In the genomic region with DNA sequence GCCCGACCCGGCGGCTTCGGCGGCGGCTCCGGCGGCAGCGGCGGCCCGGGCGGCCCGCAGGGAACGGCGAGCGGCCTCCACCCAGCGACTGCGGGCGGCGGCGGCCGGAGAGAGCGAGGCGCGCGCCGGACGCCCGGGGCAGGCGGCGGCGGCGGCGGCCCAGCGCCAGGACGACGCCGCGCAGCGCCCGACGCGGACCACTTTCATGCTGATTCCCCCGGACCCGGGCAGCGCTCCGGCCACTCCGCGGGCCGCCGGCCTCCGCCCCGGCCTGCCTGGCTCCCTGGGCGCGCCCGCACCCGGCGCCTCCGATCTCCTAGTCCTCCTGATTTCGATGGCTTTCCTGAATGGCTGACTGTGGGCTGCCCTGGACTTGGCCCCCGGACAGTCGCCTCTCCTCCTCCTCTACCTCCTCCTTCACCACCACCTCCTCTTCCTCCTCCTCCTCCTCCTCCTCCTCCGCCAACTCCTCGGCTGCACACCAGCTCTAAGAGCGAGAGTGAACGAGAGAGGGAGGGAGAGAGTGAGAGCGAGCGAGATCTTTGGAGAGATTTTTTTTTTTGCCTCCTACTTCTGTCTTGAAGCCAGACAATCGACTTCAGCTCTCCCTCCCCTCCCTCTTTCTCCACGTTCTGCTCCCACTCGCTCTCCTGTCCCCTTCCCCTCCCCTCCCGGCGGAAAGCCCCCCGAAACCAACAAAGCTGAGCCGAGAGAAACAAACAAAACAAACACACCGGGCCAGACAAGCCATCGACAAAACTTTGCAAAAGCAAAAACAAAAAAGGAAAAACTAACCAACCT, we compare ENCODE assay signal across 1 cellular context.
TF ChIP-seq lines count a peak whose summit lies in the region.

No MANE protein-coding gene starts in this region.

TF ChIP-seq in HEK293, 187 proteins besides CTCF, POLR2A, EP300 and RAD21 (continued from another document):
- TF ChIP-seq, protein P1, sequence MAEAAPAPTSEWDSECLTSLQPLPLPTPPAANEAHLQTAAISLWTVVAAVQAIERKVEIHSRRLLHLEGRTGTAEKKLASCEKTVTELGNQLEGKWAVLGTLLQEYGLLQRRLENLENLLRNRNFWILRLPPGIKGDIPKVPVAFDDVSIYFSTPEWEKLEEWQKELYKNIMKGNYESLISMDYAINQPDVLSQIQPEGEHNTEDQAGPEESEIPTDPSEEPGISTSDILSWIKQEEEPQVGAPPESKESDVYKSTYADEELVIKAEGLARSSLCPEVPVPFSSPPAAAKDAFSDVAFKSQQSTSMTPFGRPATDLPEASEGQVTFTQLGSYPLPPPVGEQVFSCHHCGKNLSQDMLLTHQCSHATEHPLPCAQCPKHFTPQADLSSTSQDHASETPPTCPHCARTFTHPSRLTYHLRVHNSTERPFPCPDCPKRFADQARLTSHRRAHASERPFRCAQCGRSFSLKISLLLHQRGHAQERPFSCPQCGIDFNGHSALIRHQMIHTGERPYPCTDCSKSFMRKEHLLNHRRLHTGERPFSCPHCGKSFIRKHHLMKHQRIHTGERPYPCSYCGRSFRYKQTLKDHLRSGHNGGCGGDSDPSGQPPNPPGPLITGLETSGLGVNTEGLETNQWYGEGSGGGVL (tag by site-specific recombination; IDR thresholded peaks at IDR 0.05) = peak; percentile 38; the same call in 1 of the 2 replicates
- TF ChIP-seq PRDM1 (tag by site-specific recombination; IDR thresholded peaks at IDR 0.05) = peak; percentile 98
- no peak for TF ChIP-seq ZIC2 (tag by site-specific recombination; IDR thresholded peaks at IDR 0.05)
- no peak for TF ChIP-seq ZNF560 (tag by site-specific recombination; IDR thresholded peaks at IDR 0.05; ENCODE audit: borderline replicate concordance)
- peak; percentile 33; the same call in 1 of the 2 replicates for TF ChIP-seq ZFP37 (tag by site-specific recombination; IDR thresholded peaks at IDR 0.05)
- TF ChIP-seq, protein P2, sequence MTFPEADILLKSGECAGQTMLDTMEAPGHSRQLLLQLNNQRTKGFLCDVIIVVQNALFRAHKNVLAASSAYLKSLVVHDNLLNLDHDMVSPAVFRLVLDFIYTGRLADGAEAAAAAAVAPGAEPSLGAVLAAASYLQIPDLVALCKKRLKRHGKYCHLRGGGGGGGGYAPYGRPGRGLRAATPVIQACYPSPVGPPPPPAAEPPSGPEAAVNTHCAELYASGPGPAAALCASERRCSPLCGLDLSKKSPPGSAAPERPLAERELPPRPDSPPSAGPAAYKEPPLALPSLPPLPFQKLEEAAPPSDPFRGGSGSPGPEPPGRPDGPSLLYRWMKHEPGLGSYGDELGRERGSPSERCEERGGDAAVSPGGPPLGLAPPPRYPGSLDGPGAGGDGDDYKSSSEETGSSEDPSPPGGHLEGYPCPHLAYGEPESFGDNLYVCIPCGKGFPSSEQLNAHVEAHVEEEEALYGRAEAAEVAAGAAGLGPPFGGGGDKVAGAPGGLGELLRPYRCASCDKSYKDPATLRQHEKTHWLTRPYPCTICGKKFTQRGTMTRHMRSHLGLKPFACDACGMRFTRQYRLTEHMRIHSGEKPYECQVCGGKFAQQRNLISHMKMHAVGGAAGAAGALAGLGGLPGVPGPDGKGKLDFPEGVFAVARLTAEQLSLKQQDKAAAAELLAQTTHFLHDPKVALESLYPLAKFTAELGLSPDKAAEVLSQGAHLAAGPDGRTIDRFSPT (tag by site-specific recombination; IDR thresholded peaks at IDR 0.05) = 0 out of 2 replicates have a peak, but pooled peaks have one; percentile 20
- TF ChIP-seq GLI4 (tag by site-specific recombination; IDR thresholded peaks at IDR 0.05) = no peak
- no peak for TF ChIP-seq ZNF621 (tag by site-specific recombination; IDR thresholded peaks at IDR 0.05)
- TF ChIP-seq SETDB1 (IDR thresholded peaks at IDR 0.05; ENCODE audit: insufficient read length, low read length) = no peak
- TF ChIP-seq ZBTB8A (tag by site-specific recombination; IDR thresholded peaks at IDR 0.05) = peak; percentile 64
- TF ChIP-seq ZNF501 (tag by site-specific recombination; IDR thresholded peaks at IDR 0.05) = peak; percentile 55; the same call in 1 of the 2 replicates
- TF ChIP-seq ZNF146 (tag by site-specific recombination; IDR thresholded peaks at IDR 0.05) = peak; percentile 43; the same call in 1 of the 2 replicates
- peak; percentile 96 for TF ChIP-seq ZNF596 (tag by site-specific recombination; IDR thresholded peaks at IDR 0.05)
- TF ChIP-seq MZF1 (tag by site-specific recombination; IDR thresholded peaks at IDR 0.05; ENCODE audit: borderline replicate concordance) = no peak
- TF ChIP-seq ZBTB20 (tag by site-specific recombination; IDR thresholded peaks at IDR 0.05) = peak; percentile 51
- TF ChIP-seq, protein P3, sequence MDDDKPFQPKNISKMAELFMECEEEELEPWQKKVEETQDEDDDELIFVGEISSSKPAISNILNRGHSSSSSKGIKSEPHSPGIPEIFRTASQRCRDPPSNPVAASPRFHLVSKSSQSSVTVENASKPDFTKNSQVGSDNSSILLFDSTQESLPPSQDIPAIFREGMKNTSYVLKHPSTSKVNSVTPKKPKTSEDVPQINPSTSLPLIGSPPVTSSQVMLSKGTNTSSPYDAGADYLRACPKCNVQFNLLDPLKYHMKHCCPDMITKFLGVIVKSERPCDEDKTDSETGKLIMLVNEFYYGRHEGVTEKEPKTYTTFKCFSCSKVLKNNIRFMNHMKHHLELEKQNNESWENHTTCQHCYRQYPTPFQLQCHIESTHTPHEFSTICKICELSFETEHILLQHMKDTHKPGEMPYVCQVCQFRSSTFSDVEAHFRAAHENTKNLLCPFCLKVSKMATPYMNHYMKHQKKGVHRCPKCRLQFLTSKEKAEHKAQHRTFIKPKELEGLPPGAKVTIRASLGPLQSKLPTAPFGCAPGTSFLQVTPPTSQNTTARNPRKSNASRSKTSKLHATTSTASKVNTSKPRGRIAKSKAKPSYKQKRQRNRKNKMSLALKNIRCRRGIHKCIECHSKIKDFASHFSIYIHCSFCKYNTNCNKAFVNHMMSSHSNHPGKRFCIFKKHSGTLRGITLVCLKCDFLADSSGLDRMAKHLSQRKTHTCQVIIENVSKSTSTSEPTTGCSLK (tag by site-specific recombination; IDR thresholded peaks at IDR 0.05) = no peak
- peak; percentile 100 for TF ChIP-seq EGR2 (tag by site-specific recombination; IDR thresholded peaks at IDR 0.05; ENCODE audit: low read depth)
- TF ChIP-seq, protein P4, sequence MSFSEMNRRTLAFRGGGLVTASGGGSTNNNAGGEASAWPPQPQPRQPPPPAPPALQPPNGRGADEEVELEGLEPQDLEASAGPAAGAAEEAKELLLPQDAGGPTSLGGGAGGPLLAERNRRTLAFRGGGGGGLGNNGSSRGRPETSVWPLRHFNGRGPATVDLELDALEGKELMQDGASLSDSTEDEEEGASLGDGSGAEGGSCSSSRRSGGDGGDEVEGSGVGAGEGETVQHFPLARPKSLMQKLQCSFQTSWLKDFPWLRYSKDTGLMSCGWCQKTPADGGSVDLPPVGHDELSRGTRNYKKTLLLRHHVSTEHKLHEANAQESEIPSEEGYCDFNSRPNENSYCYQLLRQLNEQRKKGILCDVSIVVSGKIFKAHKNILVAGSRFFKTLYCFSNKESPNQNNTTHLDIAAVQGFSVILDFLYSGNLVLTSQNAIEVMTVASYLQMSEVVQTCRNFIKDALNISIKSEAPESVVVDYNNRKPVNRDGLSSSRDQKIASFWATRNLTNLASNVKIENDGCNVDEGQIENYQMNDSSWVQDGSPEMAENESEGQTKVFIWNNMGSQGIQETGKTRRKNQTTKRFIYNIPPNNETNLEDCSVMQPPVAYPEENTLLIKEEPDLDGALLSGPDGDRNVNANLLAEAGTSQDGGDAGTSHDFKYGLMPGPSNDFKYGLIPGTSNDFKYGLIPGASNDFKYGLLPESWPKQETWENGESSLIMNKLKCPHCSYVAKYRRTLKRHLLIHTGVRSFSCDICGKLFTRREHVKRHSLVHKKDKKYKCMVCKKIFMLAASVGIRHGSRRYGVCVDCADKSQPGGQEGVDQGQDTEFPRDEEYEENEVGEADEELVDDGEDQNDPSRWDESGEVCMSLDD (tag by site-specific recombination; IDR thresholded peaks at IDR 0.05) = peak; percentile 61; the same call in 1 of the 2 replicates
- TF ChIP-seq ZBTB17 (tag by site-specific recombination; IDR thresholded peaks at IDR 0.05) = peak; percentile 39
- TF ChIP-seq ZNF24 (tag by site-specific recombination; IDR thresholded peaks at IDR 0.05) = no peak
- no peak for TF ChIP-seq ZNF76 (tag by site-specific recombination; IDR thresholded peaks at IDR 0.05; ENCODE audit: borderline replicate concordance, low read depth)
- TF ChIP-seq, protein P5, sequence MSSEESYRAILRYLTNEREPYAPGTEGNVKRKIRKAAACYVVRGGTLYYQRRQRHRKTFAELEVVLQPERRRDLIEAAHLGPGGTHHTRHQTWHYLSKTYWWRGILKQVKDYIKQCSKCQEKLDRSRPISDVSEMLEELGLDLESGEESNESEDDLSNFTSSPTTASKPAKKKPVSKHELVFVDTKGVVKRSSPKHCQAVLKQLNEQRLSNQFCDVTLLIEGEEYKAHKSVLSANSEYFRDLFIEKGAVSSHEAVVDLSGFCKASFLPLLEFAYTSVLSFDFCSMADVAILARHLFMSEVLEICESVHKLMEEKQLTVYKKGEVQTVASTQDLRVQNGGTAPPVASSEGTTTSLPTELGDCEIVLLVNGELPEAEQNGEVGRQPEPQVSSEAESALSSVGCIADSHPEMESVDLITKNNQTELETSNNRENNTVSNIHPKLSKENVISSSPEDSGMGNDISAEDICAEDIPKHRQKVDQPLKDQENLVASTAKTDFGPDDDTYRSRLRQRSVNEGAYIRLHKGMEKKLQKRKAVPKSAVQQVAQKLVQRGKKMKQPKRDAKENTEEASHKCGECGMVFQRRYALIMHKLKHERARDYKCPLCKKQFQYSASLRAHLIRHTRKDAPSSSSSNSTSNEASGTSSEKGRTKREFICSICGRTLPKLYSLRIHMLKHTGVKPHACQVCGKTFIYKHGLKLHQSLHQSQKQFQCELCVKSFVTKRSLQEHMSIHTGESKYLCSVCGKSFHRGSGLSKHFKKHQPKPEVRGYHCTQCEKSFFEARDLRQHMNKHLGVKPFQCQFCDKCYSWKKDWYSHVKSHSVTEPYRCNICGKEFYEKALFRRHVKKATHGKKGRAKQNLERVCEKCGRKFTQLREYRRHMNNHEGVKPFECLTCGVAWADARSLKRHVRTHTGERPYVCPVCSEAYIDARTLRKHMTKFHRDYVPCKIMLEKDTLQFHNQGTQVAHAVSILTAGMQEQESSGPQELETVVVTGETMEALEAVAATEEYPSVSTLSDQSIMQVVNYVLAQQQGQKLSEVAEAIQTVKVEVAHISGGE (tag by site-specific recombination; conservative IDR thresholded peaks at IDR 0.05; ENCODE audit: low read depth) = peak; percentile 15; the same call in 1 of the 2 replicates
- peak; percentile 98 for TF ChIP-seq ZFHX2 (tag by site-specific recombination; conservative IDR thresholded peaks at IDR 0.05)
- TF ChIP-seq MYNN (tag by site-specific recombination; IDR thresholded peaks at IDR 0.05; ENCODE audit: borderline replicate concordance) = 0 out of 2 replicates have a peak, but pooled peaks have one; percentile 24
- TF ChIP-seq TRIM28 (IDR thresholded peaks at IDR 0.05; ENCODE audit: borderline replicate concordance, low read length) = no peak
- TF ChIP-seq, protein P6, sequence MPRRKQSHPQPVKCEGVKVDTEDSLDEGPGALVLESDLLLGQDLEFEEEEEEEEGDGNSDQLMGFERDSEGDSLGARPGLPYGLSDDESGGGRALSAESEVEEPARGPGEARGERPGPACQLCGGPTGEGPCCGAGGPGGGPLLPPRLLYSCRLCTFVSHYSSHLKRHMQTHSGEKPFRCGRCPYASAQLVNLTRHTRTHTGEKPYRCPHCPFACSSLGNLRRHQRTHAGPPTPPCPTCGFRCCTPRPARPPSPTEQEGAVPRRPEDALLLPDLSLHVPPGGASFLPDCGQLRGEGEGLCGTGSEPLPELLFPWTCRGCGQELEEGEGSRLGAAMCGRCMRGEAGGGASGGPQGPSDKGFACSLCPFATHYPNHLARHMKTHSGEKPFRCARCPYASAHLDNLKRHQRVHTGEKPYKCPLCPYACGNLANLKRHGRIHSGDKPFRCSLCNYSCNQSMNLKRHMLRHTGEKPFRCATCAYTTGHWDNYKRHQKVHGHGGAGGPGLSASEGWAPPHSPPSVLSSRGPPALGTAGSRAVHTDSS (tag by site-specific recombination; IDR thresholded peaks at IDR 0.05) = peak; percentile 99
- TF ChIP-seq ZEB2 (tag by site-specific recombination; IDR thresholded peaks at IDR 0.05) = 0 out of 2 replicates have a peak, but pooled peaks have one; percentile 20
- peak; percentile 69 for TF ChIP-seq ZNF366 (tag by site-specific recombination; conservative IDR thresholded peaks at IDR 0.05)
- TF ChIP-seq, protein P7, sequence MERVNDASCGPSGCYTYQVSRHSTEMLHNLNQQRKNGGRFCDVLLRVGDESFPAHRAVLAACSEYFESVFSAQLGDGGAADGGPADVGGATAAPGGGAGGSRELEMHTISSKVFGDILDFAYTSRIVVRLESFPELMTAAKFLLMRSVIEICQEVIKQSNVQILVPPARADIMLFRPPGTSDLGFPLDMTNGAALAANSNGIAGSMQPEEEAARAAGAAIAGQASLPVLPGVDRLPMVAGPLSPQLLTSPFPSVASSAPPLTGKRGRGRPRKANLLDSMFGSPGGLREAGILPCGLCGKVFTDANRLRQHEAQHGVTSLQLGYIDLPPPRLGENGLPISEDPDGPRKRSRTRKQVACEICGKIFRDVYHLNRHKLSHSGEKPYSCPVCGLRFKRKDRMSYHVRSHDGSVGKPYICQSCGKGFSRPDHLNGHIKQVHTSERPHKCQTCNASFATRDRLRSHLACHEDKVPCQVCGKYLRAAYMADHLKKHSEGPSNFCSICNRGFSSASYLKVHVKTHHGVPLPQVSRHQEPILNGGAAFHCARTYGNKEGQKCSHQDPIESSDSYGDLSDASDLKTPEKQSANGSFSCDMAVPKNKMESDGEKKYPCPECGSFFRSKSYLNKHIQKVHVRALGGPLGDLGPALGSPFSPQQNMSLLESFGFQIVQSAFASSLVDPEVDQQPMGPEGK (tag by site-specific recombination; IDR thresholded peaks at IDR 0.05) = peak; percentile 64
- TF ChIP-seq, protein P8, sequence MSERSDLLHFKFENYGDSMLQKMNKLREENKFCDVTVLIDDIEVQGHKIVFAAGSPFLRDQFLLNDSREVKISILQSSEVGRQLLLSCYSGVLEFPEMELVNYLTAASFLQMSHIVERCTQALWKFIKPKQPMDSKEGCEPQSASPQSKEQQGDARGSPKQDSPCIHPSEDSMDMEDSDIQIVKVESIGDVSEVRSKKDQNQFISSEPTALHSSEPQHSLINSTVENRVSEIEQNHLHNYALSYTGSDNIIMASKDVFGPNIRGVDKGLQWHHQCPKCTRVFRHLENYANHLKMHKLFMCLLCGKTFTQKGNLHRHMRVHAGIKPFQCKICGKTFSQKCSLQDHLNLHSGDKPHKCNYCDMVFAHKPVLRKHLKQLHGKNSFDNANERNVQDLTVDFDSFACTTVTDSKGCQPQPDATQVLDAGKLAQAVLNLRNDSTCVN (tag by site-specific recombination; optimal IDR thresholded peaks at IDR 0.05) = peak; percentile 68
- peak; percentile 66 for TF ChIP-seq SP3 (tag by site-specific recombination; IDR thresholded peaks at IDR 0.05)
TF ChIP-seq in HEK293: peak in this region for 21.
